In the genomic region with DNA sequence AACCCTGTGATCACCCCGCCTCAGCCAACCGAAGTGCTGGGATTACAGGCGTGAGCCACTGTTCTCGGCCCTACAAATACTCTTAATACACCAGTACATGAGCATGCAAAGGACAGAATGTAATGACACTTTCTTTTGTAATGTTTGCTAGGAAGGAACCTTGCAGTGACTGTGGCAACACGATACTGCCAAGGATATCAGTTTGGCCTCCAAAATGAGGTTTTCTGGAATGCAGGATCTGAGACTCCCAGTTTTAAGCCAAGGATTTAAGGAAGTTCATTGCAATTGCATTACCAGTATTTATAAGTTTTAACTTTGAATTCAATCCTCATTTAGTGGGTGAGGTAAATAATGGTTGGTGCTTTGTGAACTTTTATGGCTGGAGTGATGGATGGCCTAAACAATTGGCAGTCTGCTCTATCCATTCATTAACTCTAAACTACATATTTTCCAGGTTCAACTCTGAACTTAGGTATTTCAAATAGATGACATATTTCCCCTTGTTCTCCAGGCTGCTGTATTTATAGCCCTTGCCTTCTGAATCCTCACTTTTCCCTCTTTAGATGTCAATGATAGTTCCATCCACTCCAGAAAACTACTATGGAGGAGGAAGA, we compare ENCODE assay signal across 19 cellular contexts.
A peak's percentile ranks its signal among the peaks of the same experiment; 100 is the strongest.
DNase-seq lines count a peak whose midpoint lies in the region; ATAC-seq, FAIRE-seq and TF ChIP-seq lines count a peak whose summit lies in the region.
"Had no signal": no experiment of that assay in that cellular context is flagged by ENCODE, and none has a peak within 500 bp of the region (broad histone marks: within the 10 kb centered on the region; RNA-seq: fewer than 3 reads in every experiment).

No MANE protein-coding gene starts in this region.

- TF ChIP-seq POLR2A in GM12878 (IDR thresholded peaks at IDR 0.05; ENCODE audit: low read depth, low read length), result no peak

- no peak overlapping the region for H3K4me2 ChIP-seq in GM12878 (ENCODE audit: control insufficient read depth, insufficient read depth)
- H3K4me2 ChIP-seq in PC-3 (ENCODE audit: low read length), result no peak overlapping the region
- H3K4me2 ChIP-seq: GM23338, KMS-11 had no signal

- POLR2A ChIA-PET in GM12878 (lab: Charles Lee), result no interaction called here
- POLR2A ChIA-PET in PC-3 (lab: Charles Lee; ENCODE audit: unreplicated experiment), result no interaction called here

- peak; percentile 28 for DNase-seq in AG10803 (ENCODE audit: low read depth)
- peak; percentile 26 for DNase-seq in GM04504 (ENCODE audit: low read depth)
- no peak for DNase-seq in GM12878 (ENCODE audit: low read depth, low spot score)
- peak; percentile 13 for DNase-seq in stromal cell of bone marrow (ENCODE audit: low read depth)
- no peak for DNase-seq in NCI-H2029 (lab: John Stamatoyannopoulos, UW)
- DNase-seq in NCI-H1930 (lab: John Stamatoyannopoulos, UW), result no peak
- no peak for DNase-seq in PC-3
- DNase-seq: 8988T; BE2C; Caco-2; CD8-positive, alpha-beta memory T cell; DND-41; GDM1; H7 had no signal

- no peak for ATAC-seq in GM12878
- no peak for ATAC-seq in PC-3
- ATAC-seq: GM23338, HepG2 had no signal

- no peak overlapping the region for H3K27ac ChIP-seq in GM12878 (ENCODE audit: control insufficient read depth, insufficient read depth)
- H3K27ac ChIP-seq in PC-3 (ENCODE audit: low read length), result no peak overlapping the region
- H3K27ac ChIP-seq: KMS-11 had no signal

- WGBS in GM12878 (ENCODE audit: insufficient coverage, insufficient replicate concordance, low lambda C conversion rate, missing lambda C conversion rate), result 23% methylated on average over 5 of the region's 5 CpGs

- H3K79me2 ChIP-seq in GM12878 (ENCODE audit: control insufficient read depth, insufficient read depth, low read length) (no peaks in the 10 kb centered on the region), PC-3 (ENCODE audit: low read length) (no peaks in the 10 kb centered on the region)

- peak; percentile 69 for FAIRE-seq in GM12878 (lab: Jason Lieb, UNC)
- FAIRE-seq: GM12891, HepG2, HTR-8/SVneo had no signal

- in situ Hi-C loops in GM12878 (cut with MboI), result no loop called here

- no peaks in the 10 kb centered on the region for H3K36me3 ChIP-seq in GM12878 (ENCODE audit: control insufficient read depth in 2 of 2, insufficient read depth in 2 of 2, low read length in 1 of 2)
- no peaks in the 10 kb centered on the region for H3K36me3 ChIP-seq in PC-3 (ENCODE audit: low read depth, low read length)
- H3K36me3 ChIP-seq: BE2C had no signal

- no peaks in the 10 kb centered on the region for H4K20me1 ChIP-seq in GM12878 (ENCODE audit: control insufficient read depth, insufficient read depth)
- no peaks in the 10 kb centered on the region for H4K20me1 ChIP-seq in PC-3 (ENCODE audit: low read length)

- H3K9ac ChIP-seq in GM12878 (ENCODE audit: control insufficient read depth, insufficient read depth, low read length) (no peak overlapping the region), PC-3 (ENCODE audit: low read length) (no peak overlapping the region)
- H3K9ac ChIP-seq: KMS-11 had no signal

- H3K4me1 ChIP-seq in GM12878 (ENCODE audit: control insufficient read depth, insufficient read depth, low read length) (no peaks in the 10 kb centered on the region), PC-3 (ENCODE audit: insufficient read depth, low read length) (peaks cover 7% of the 10 kb centered on the region; the same call in 1 of the 2 replicates)
- H3K4me1 ChIP-seq: BE2C, Caco-2 had no signal

- CTCF ChIA-PET in GM12878 (lab: Yijun Ruan, JAX), result no interaction called here
- CTCF ChIA-PET in PC-3 (lab: Charles Lee), result no interaction called here

- H3K4me3 ChIP-seq in AG10803 (ENCODE audit: low read length), result no peak overlapping the region
- no peak overlapping the region for H3K4me3 ChIP-seq in GM12878
- no peak overlapping the region for H3K4me3 ChIP-seq in PC-3 (ENCODE audit: low read length)
- H3K4me3 ChIP-seq: GM23338 had no signal

- TF ChIP-seq EP300 in GM12878 (IDR thresholded peaks at IDR 0.05; ENCODE audit: borderline replicate concordance in 1 of 2, control insufficient read depth in 1 of 2, low read depth in 2 of 2, low read length in 2 of 2), result no peak

- H3K9me2 ChIP-seq in PC-3 (replicated peaks; ENCODE audit: low read length), result no peaks in the 10 kb centered on the region

- intact Hi-C loops in GM12878 (cut with micrococcal nuclease; ENCODE audit: unreplicated experiment) (no loop called here), PC-3 (cut with micrococcal nuclease) (no loop called here)

- TF ChIP-seq CTCF in AG10803 (conservative IDR thresholded peaks at IDR 0.05; ENCODE audit: low read length) (no peak), GM12878 (IDR thresholded peaks at IDR 0.05 in 2 of 3, conservative IDR thresholded peaks at IDR 0.05 in 1 of 3; ENCODE audit: control insufficient read depth in 2 of 3, extremely low read depth in 1 of 3, insufficient read depth in 1 of 3, low read depth in 3 of 3, low read length in 3 of 3) (no peak), PC-3 (conservative IDR thresholded peaks at IDR 0.05; ENCODE audit: low read depth, low read length) (no peak)

- no peak for TF ChIP-seq RAD21 in GM12878 (IDR thresholded peaks at IDR 0.05; ENCODE audit: insufficient read depth, low read depth, low read length)

- H3K27me3 ChIP-seq in GM12878 (replicated peaks in 1 of 2; ENCODE audit: control insufficient read depth in 2 of 2, insufficient read depth in 2 of 2, low read length in 1 of 2), result no peaks in the 10 kb centered on the region
- peaks cover 56% of the 10 kb centered on the region for H3K27me3 ChIP-seq in PC-3 (ENCODE audit: low read length)
- H3K27me3 ChIP-seq: BE2C had no signal

- BruUV-seq in GM12878 (replicated peaks; lab: Mats Ljungman, UMichigan) (no TSS peak), PC-3 (replicated peaks; lab: Mats Ljungman, UMichigan) (no TSS peak)

- H3K9me3 ChIP-seq in GM12878 (replicated peaks; ENCODE audit: control insufficient read depth, insufficient read depth, low read length), result no peaks in the 10 kb centered on the region
- no peaks in the 10 kb centered on the region for H3K9me3 ChIP-seq in PC-3 (ENCODE audit: low read length)
- H3K9me3 ChIP-seq: BE2C, Caco-2 had no signal

- RAD21 ChIA-PET in GM12878 (lab: Charles Lee; ENCODE audit: unreplicated experiment), result no interaction called here

- H2AFZ ChIP-seq in GM12878 (ENCODE audit: control insufficient read depth, low read depth, low read length) (no peak overlapping the region), PC-3 (ENCODE audit: low read length) (no peak overlapping the region)
- H2AFZ ChIP-seq: GM23338 had no signal

- SMC1A ChIA-PET in GM12878 (lab: Charles Lee; ENCODE audit: uncharacterized antibody, unreplicated experiment), result no interaction called here

- no peaks in the 10 kb centered on the region for H3F3A ChIP-seq in PC-3 (ENCODE audit: low read length, unreplicated experiment)

TF ChIP-seq in GM12878, 131 proteins besides CTCF, POLR2A, EP300 and RAD21:
- TF ChIP-seq, protein P1, sequence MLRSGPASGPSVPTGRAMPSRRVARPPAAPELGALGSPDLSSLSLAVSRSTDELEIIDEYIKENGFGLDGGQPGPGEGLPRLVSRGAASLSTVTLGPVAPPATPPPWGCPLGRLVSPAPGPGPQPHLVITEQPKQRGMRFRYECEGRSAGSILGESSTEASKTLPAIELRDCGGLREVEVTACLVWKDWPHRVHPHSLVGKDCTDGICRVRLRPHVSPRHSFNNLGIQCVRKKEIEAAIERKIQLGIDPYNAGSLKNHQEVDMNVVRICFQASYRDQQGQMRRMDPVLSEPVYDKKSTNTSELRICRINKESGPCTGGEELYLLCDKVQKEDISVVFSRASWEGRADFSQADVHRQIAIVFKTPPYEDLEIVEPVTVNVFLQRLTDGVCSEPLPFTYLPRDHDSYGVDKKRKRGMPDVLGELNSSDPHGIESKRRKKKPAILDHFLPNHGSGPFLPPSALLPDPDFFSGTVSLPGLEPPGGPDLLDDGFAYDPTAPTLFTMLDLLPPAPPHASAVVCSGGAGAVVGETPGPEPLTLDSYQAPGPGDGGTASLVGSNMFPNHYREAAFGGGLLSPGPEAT (IDR thresholded peaks at IDR 0.05; ENCODE audit: low read depth), result no peak
- TF ChIP-seq TAF1 (IDR thresholded peaks at IDR 0.05; ENCODE audit: borderline replicate concordance, low read depth, low read length), result no peak
- TF ChIP-seq IKZF1 (conservative IDR thresholded peaks at IDR 0.05), result no peak
- TF ChIP-seq STAT1 (conservative IDR thresholded peaks at IDR 0.05), result no peak
- no peak for TF ChIP-seq IRF4 (IDR thresholded peaks at IDR 0.05; ENCODE audit: low read depth, low read length)
- TF ChIP-seq, protein P2, sequence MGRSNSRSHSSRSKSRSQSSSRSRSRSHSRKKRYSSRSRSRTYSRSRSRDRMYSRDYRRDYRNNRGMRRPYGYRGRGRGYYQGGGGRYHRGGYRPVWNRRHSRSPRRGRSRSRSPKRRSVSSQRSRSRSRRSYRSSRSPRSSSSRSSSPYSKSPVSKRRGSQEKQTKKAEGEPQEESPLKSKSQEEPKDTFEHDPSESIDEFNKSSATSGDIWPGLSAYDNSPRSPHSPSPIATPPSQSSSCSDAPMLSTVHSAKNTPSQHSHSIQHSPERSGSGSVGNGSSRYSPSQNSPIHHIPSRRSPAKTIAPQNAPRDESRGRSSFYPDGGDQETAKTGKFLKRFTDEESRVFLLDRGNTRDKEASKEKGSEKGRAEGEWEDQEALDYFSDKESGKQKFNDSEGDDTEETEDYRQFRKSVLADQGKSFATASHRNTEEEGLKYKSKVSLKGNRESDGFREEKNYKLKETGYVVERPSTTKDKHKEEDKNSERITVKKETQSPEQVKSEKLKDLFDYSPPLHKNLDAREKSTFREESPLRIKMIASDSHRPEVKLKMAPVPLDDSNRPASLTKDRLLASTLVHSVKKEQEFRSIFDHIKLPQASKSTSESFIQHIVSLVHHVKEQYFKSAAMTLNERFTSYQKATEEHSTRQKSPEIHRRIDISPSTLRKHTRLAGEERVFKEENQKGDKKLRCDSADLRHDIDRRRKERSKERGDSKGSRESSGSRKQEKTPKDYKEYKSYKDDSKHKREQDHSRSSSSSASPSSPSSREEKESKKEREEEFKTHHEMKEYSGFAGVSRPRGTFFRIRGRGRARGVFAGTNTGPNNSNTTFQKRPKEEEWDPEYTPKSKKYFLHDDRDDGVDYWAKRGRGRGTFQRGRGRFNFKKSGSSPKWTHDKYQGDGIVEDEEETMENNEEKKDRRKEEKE (IDR thresholded peaks at IDR 0.05), result no peak
- TF ChIP-seq MEF2B (IDR thresholded peaks at IDR 0.05; ENCODE audit: partially characterized antibody, poor library complexity, severe bottlenecking), result no peak

Comparison
In these comparisons a context has a peak if more than half of its experiments do, and no peak if none do; other contexts are left out.
1. DNase-seq: peak in AG10803 (single experiment), GM04504 (single experiment) and stromal cell of bone marrow (single experiment); none in GM12878 (single experiment), NCI-H2029 (single experiment), NCI-H1930 (0 of 2) and PC-3 (single experiment).